In genomic region chr2:101002562-101003277, GRCh38 we compare ENCODE assay signal across 8 cellular contexts. TPM values are rescaled to one million over a fixed set of nuclear protein-coding genes. Genes with fewer than 3 reads are reported as not detected.
DNase-seq lines count a peak whose midpoint lies in the region; ATAC-seq and TF ChIP-seq lines count a peak whose summit lies in the region.

No MANE protein-coding gene starts in this region.

- RAD21 ChIA-PET in HCT116 (lab: Charles Lee; ENCODE audit: low non-redundant PET in 1 of 2, low total read pairs in 2 of 2, uncharacterized antibody in 2 of 2, unreplicated experiment in 2 of 2), result no interaction called here

- H2AFZ ChIP-seq in HCT116 (ENCODE audit: low read depth, low read length, poor library complexity, severe bottlenecking), result no peak overlapping the region

- H3K36me3 Mint-ChIP-seq in activated T-helper 1 cell treated with anti-CD3 and anti-CD28 coated beads, Interleukin-12 subunit alpha, Interleukin-12 subunit beta, Interleukin-2, Interleukin-4 antibody, amounts not matched to agents 30 ng/mL and 10 ng/mL and 1 ng/mL, durations not matched to agents 14 hours and 24 hours and 36 hours (ENCODE audit: low read depth), result peaks cover 49% of the 10 kb centered on the region

- TF ChIP-seq POLR2A in HCT116 (IDR thresholded peaks at IDR 0.05; ENCODE audit: borderline replicate concordance, extremely low read depth, insufficient read depth, insufficient read length) (no peak), spleen (IDR thresholded peaks at IDR 0.05) (no peak)

- ATAC-seq in HCT116 (peak; percentile 17), GM21528 (IDR thresholded peaks at IDR 0.05; ENCODE audit: low FRiP score, unreplicated experiment) (no peak)

- H3K4me3 ChIP-seq in HCT116 (replicated peaks in 1 of 2; ENCODE audit: low read depth in 1 of 2, low read length in 2 of 2), result peak overlapping the region; percentile 66 to 89
- peak overlapping the region; percentile 71 for H3K4me3 ChIP-seq in iPS DF 6.9 (ENCODE audit: low read length)
- peak overlapping the region; percentile 51 to 91 (median 84) for H3K4me3 ChIP-seq in spleen

- H3K9ac ChIP-seq in HCT116 (ENCODE audit: low read length), result peak overlapping the region; percentile 86

- CTCF ChIA-PET in HCT116 (lab: Charles Lee), result interaction anchor here (0.9 to 1.5 kb wide), 2 partner anchors 272 to 392 kb away, joined by 4 to 8 read pairs; no protein-coding TSS in a partner anchor

- no peaks in the 10 kb centered on the region for H3K27me3 ChIP-seq in HCT116 (ENCODE audit: insufficient read depth, low read length)
- no peaks in the 10 kb centered on the region for H3K27me3 ChIP-seq in iPS DF 6.9 (ENCODE audit: control insufficient read depth, insufficient read depth, low read length)
- H3K27me3 ChIP-seq in spleen (replicated peaks in 1 of 7), result no peaks in the 10 kb centered on the region

- no peak; the same call in 1 of the 2 replicates for TF ChIP-seq RAD21 in HCT116 (IDR thresholded peaks at IDR 0.05; ENCODE audit: low read depth)

- H3K4me1 ChIP-seq in HCT116 (ENCODE audit: control insufficient read depth in 1 of 2, insufficient read depth in 2 of 2, low read length in 2 of 2) (peaks cover 9 to 19% of the 10 kb centered on the region in 2 experiments), iPS DF 6.9 (ENCODE audit: control insufficient read depth, insufficient read depth, low read length) (no peaks in the 10 kb centered on the region), spleen (peaks cover 12 to 60% (median 44%) of the 10 kb centered on the region in 6 donors)

- peaks cover 5% of the 10 kb centered on the region for H3K9me3 Mint-ChIP-seq in activated T-helper 1 cell treated with anti-CD3 and anti-CD28 coated beads, Interleukin-12 subunit alpha, Interleukin-12 subunit beta, Interleukin-2, Interleukin-4 antibody, amounts not matched to agents 30 ng/mL and 10 ng/mL and 1 ng/mL, durations not matched to agents 14 hours and 24 hours and 36 hours

- intact Hi-C loops in HCT116 (cut with micrococcal nuclease), result loop anchor here (5.0 kb wide), 1 partner anchor 395 kb away; no protein-coding TSS in a partner anchor
- intact Hi-C loops in activated T-helper 1 cell treated with anti-CD3 and anti-CD28 coated beads, Interleukin-12 subunit alpha, Interleukin-12 subunit beta, Interleukin-2, Interleukin-4 antibody, amounts not matched to agents 30 ng/mL and 10 ng/mL and 1 ng/mL, durations not matched to agents 14 hours and 24 hours and 36 hours (cut with micrococcal nuclease), result loop anchor here (1.0 to 10.0 kb wide), 9 partner anchors 10 to 1818 kb away; partner anchors contain the start of genes CHST10, CNOT11, MITD1 and MRPL30
- intact Hi-C loops in spleen (cut with DNase I; ENCODE audit: low total_unique reads), result no loop called here

- H3K4me2 ChIP-seq in HCT116 (ENCODE audit: low read length), result peak overlapping the region; percentile 79

- H3K36me3 ChIP-seq in HCT116 (ENCODE audit: control insufficient read depth in 1 of 2, insufficient read depth in 2 of 2, low read length in 2 of 2), result peaks cover 35 to 53% of the 10 kb centered on the region in 2 experiments
- peaks cover 32% of the 10 kb centered on the region for H3K36me3 ChIP-seq in iPS DF 6.9 (ENCODE audit: control insufficient read depth, insufficient read depth, low read length)
- peaks cover 0 to 46% (median 42%) of the 10 kb centered on the region in 6 donors for H3K36me3 ChIP-seq in spleen

- H3K27me3 Mint-ChIP-seq in activated T-helper 1 cell treated with anti-CD3 and anti-CD28 coated beads, Interleukin-12 subunit alpha, Interleukin-12 subunit beta, Interleukin-2, Interleukin-4 antibody, amounts not matched to agents 30 ng/mL and 10 ng/mL and 1 ng/mL, durations not matched to agents 14 hours and 24 hours and 36 hours (ENCODE audit: insufficient read depth), result peaks cover 6% of the 10 kb centered on the region

- H3K79me2 ChIP-seq in HCT116 (ENCODE audit: insufficient read depth, low read length), result peaks cover 57% of the 10 kb centered on the region

- H4K20me1 ChIP-seq in HCT116 (ENCODE audit: insufficient read depth), result peaks cover 34% of the 10 kb centered on the region; the same call in 1 of the 2 replicates

- no CpG with 5 or more reads among the region's 26 CpGs for WGBS in iPS DF 6.9 (ENCODE audit: insufficient coverage, insufficient read length)
- WGBS in spleen, 5 donors, result 2 to 3% (median 3%) methylated on average over 20 to 26 of the region's 26 CpGs

- H3K4me1 Mint-ChIP-seq in activated T-helper 1 cell treated with anti-CD3 and anti-CD28 coated beads, Interleukin-12 subunit alpha, Interleukin-12 subunit beta, Interleukin-2, Interleukin-4 antibody, amounts not matched to agents 30 ng/mL and 10 ng/mL and 1 ng/mL, durations not matched to agents 14 hours and 24 hours and 36 hours (ENCODE audit: low read depth), result peaks cover 54% of the 10 kb centered on the region

- peak overlapping the region; percentile 95 for H3K27ac Mint-ChIP-seq in activated T-helper 1 cell treated with anti-CD3 and anti-CD28 coated beads, Interleukin-12 subunit alpha, Interleukin-12 subunit beta, Interleukin-2, Interleukin-4 antibody, amounts not matched to agents 30 ng/mL and 10 ng/mL and 1 ng/mL, durations not matched to agents 14 hours and 24 hours and 36 hours

- peak overlapping the region; percentile 100 for H3K4me3 Mint-ChIP-seq in activated T-helper 1 cell treated with anti-CD3 and anti-CD28 coated beads, Interleukin-12 subunit alpha, Interleukin-12 subunit beta, Interleukin-2, Interleukin-4 antibody, amounts not matched to agents 30 ng/mL and 10 ng/mL and 1 ng/mL, durations not matched to agents 14 hours and 24 hours and 36 hours

- POLR2A ChIA-PET in HCT116 (lab: Charles Lee), result interaction anchor here (0.6 to 2.7 kb wide), 11 partner anchors 11 to 440 kb away, joined by 3 to 15 read pairs (median 4); partner anchors contain the start of gene PDCL3

- no peaks in the 10 kb centered on the region for H3K9me2 ChIP-seq in HCT116 (ENCODE audit: insufficient read depth)

- BruUV-seq in HCT116 (replicated peaks; lab: Mats Ljungman, UMichigan), result TSS peak; percentile 53

- no peaks in the 10 kb centered on the region for H3K9me3 ChIP-seq in HCT116 (ENCODE audit: control insufficient read depth in 1 of 2, insufficient read depth in 1 of 2, low read depth in 1 of 2, low read length in 2 of 2)
- H3K9me3 ChIP-seq in iPS DF 6.9 (ENCODE audit: control insufficient read depth, insufficient read depth, low read length), result no peaks in the 10 kb centered on the region
- no peaks in the 10 kb centered on the region for H3K9me3 ChIP-seq in spleen

- peak overlapping the region; percentile 88 for H3K27ac ChIP-seq in HCT116 (ENCODE audit: low read depth, low read length)
- no peak overlapping the region for H3K27ac ChIP-seq in iPS DF 6.9 (ENCODE audit: low read length)
- peak overlapping the region; percentile 79 to 91 (median 88) for H3K27ac ChIP-seq in spleen

- peak; percentile 24 for DNase-seq in AG20443 (ENCODE audit: low spot score)
- DNase-seq in HCT116 (ENCODE audit: low read depth, low spot score), result no peak
- DNase-seq in activated T-helper 1 cell treated with anti-CD3 and anti-CD28 coated beads, Interleukin-12 subunit alpha, Interleukin-12 subunit beta, Interleukin-2, Interleukin-4 antibody, amounts not matched to agents 30 ng/mL and 10 ng/mL and 1 ng/mL, durations not matched to agents 14 hours and 24 hours and 36 hours (ENCODE audit: low spot score), result no peak
- no peak for DNase-seq in iPS DF 6.9 (ENCODE audit: low read depth, low spot score)
- no peak for DNase-seq in spleen
- no peak for DNase-seq in NCI-H1417 treated with DMSO at 0.1 percent for 48 hours (lab: John Stamatoyannopoulos, UW)
- DNase-seq in NCI-H1105 treated with DMSO at 0.1 percent for 48 hours (lab: John Stamatoyannopoulos, UW), result no peak

- TF ChIP-seq CTCF in HCT116 (IDR thresholded peaks at IDR 0.05 in 2 of 3, conservative IDR thresholded peaks at IDR 0.05 in 1 of 3; ENCODE audit: borderline replicate concordance in 1 of 3, insufficient read depth in 1 of 3, low read depth in 2 of 3, low read length in 2 of 3) (no peak), spleen (IDR thresholded peaks at IDR 0.05 in 8 of 11, conservative IDR thresholded peaks at IDR 0.05 in 3 of 11) (no peak)

TF ChIP-seq in HCT116, 20 proteins besides CTCF, POLR2A, EP300 and RAD21:
- no peak for TF ChIP-seq CBX3 (IDR thresholded peaks at IDR 0.05; ENCODE audit: low read depth)
- no peak for TF ChIP-seq SRF (IDR thresholded peaks at IDR 0.05; ENCODE audit: low read depth)
- no peak for TF ChIP-seq YY1 (IDR thresholded peaks at IDR 0.05; ENCODE audit: extremely low read depth, insufficient replicate concordance, low read depth, low read length)
- TF ChIP-seq SIN3A (IDR thresholded peaks at IDR 0.05; ENCODE audit: low read depth), result no peak
- TF ChIP-seq POLR2AphosphoS5 (IDR thresholded peaks at IDR 0.05; ENCODE audit: low read depth, low read length), result peak; percentile 49; the same call in 1 of the 2 replicates

RNA-seq across cellular contexts. Expression of gene RPL31, which starts 0.6 kb away (rescaled TPM):
- total RNA-seq in HCT116 (2021; ENCODE audit: unreplicated experiment) (1,340 TPM), spleen (1,000 to 10,000 TPM in 5 of 7 donors, 100 to 1,000 TPM in 2; 876 to 1,551 (median 1,095) TPM)
- 3,999 and 4,166 TPM in 2 replicates for polyA plus RNA-seq in HCT116 (2012)
- 1,048 and 1,092 TPM in 2 replicates for total RNA-seq in activated T-helper 1 cell treated with anti-CD3 and anti-CD28 coated beads, Interleukin-12 subunit alpha, Interleukin-12 subunit beta, Interleukin-2, Interleukin-4 antibody, amounts not matched to agents 30 ng/mL and 10 ng/mL and 1 ng/mL, durations not matched to agents 14 hours and 24 hours and 36 hours
- polyA plus RNA-seq in spleen, result over 10,000 TPM in 2 of 3 donors, 1,000 to 10,000 TPM in 1; 8,439 to 10,502 (median 10,023) TPM
